Comparison of ENCODE assay signal across 13 cellular contexts in genomic region chr3:140571836-140572235, GRCh38.
DNase-seq lines count a peak whose midpoint lies in the region; ATAC-seq and TF ChIP-seq lines count a peak whose summit lies in the region.
"Had no signal": no experiment of that assay in that cellular context is flagged by ENCODE, and none has a peak within 500 bp of the region (broad histone marks: within the 10 kb centered on the region; RNA-seq: fewer than 3 reads in every experiment).

No MANE protein-coding gene starts in this region.

- no peak for TF ChIP-seq CTCF in heart right ventricle (IDR thresholded peaks at IDR 0.05)

- WGBS in heart right ventricle, 2 donors = 30 to 56% methylated on average over 1 of the region's 1 CpG
- 35% methylated on average over 1 of the region's 1 CpG for WGBS in right cardiac atrium

- ATAC-seq in Right ventricle myocardium inferior (peak; percentile 40), heart right ventricle (peak in 5 of 8 donors; percentile 47 to 71 (median 52)), right cardiac atrium (peak; percentile 47 to 60)

- DNase-seq in Right ventricle myocardium inferior (ENCODE audit: missing footprints) (peak; percentile 67), cardiac septum (ENCODE audit: low spot score) (no peak), heart right ventricle (peak in 1 of 2 donors; percentile 28), right cardiac atrium (peak; percentile 32 to 77 (median 74)), NCI-H524 treated with DMSO at 0.1 percent for 48 hours (lab: John Stamatoyannopoulos, UW) (no peak), immature natural killer cell (no peak), HT-29 (ENCODE audit: low spot score) (no peak)
- no peak for DNase-seq in stimulated activated CD4-positive, alpha-beta T cell treated with anti-CD3 and anti-CD28 coated beads, Interleukin-4, amount 100 ng/mL, for 24 hours
- DNase-seq: 8988T; AML-193; CD8-positive, alpha-beta memory T cell; DMS53 had no signal

- H3K36me3 ChIP-seq in heart right ventricle = no peaks in the 10 kb centered on the region
- H3K36me3 ChIP-seq: BLaER1 had no signal

- H3K27me3 Mint-ChIP-seq in immature natural killer cell (ENCODE audit: low read depth in 3 of 3) = peaks cover 0 to 9% (median 0%) of the 10 kb centered on the region in 3 donors

- H3K4me1 ChIP-seq in heart right ventricle (peaks cover 0 to 35% (median 7%) of the 10 kb centered on the region in 9 donors), right cardiac atrium (ENCODE audit: control insufficient read depth, insufficient read depth, low read length) (peaks cover 11% of the 10 kb centered on the region)
- H3K4me1 ChIP-seq: BLaER1 had no signal

- peaks cover 0 to 1% (median 0%) of the 10 kb centered on the region in 6 donors for H3K9me3 Mint-ChIP-seq in immature natural killer cell
- H3K9me3 Mint-ChIP-seq: CD8-positive, alpha-beta memory T cell had no signal

- H3K27ac Mint-ChIP-seq in immature natural killer cell = no peak overlapping the region
- H3K27ac Mint-ChIP-seq: CD8-positive, alpha-beta memory T cell had no signal

- no peak overlapping the region for H3K4me3 Mint-ChIP-seq in immature natural killer cell
- H3K4me3 Mint-ChIP-seq: CD8-positive, alpha-beta memory T cell had no signal

- H3K27ac ChIP-seq in heart right ventricle (no peak overlapping the region), right cardiac atrium (ENCODE audit: low read length) (peak overlapping the region; percentile 24)
- H3K27ac ChIP-seq: BLaER1 had no signal

- no peaks in the 10 kb centered on the region for H3K9me3 ChIP-seq in heart right ventricle
- H3K9me3 ChIP-seq in right cardiac atrium (ENCODE audit: control insufficient read depth, low read length) = no peaks in the 10 kb centered on the region
- H3K9me3 ChIP-seq: BLaER1 had no signal

- H3K4me3 ChIP-seq in heart right ventricle = no peak overlapping the region
- H3K4me3 ChIP-seq in right cardiac atrium (ENCODE audit: low read length) = no peak overlapping the region
- H3K4me3 ChIP-seq: BLaER1 had no signal

- no peaks in the 10 kb centered on the region for H3K36me3 Mint-ChIP-seq in immature natural killer cell
- H3K36me3 Mint-ChIP-seq: CD8-positive, alpha-beta memory T cell had no signal

- H3K27me3 ChIP-seq in heart right ventricle = no peaks in the 10 kb centered on the region
- H3K27me3 ChIP-seq in right cardiac atrium (ENCODE audit: control insufficient read depth, insufficient read depth) = no peaks in the 10 kb centered on the region
- H3K27me3 ChIP-seq: BLaER1 had no signal

- no peaks in the 10 kb centered on the region for H3K4me1 Mint-ChIP-seq in immature natural killer cell
- H3K4me1 Mint-ChIP-seq: CD8-positive, alpha-beta memory T cell had no signal

- intact Hi-C loops in Right ventricle myocardium inferior (cut with DNase I) (no loop called here), cardiac septum (cut with DNase I) (no loop called here), heart right ventricle (cut with DNase I) (no loop called here), right cardiac atrium (cut with DNase I) (no loop called here)

Comparison
In these comparisons a context has a peak if more than half of its experiments do, and no peak if none do; other contexts are left out.
1. DNase-seq: peak in Right ventricle myocardium inferior (single experiment) and right cardiac atrium (3 of 3); none in cardiac septum (single experiment), NCI-H524 treated with DMSO at 0.1 percent for 48 hours (single experiment), immature natural killer cell (0 of 3), stimulated activated CD4-positive, alpha-beta T cell treated with anti-CD3 and anti-CD28 coated beads, Interleukin-4, amount 100 ng/mL, for 24 hours (single experiment) and HT-29 (single experiment).
2. Peak in every context shown above with its lines, with median percentiles within 50 percentile points of each other: ATAC-seq.